ENCODE assay signal across 11 cellular contexts in the genomic region with DNA sequence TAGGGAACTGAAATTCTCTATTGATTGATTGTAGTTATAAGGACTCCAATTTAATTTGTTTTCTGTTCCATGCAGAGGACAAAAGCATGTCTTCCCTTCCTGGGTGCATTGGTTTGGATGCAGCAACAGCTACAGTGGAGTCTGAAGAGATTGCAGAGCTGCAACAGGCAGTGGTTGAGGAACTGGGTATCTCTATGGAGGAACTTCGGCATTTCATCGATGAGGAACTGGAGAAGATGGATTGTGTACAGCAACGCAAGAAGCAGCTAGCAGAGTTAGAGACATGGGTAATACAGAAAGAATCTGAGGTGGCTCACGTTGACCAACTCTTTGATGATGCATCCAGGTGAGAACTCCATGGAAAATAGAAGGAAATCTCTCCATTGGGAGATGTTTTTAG. TPM values are rescaled to one million over a fixed set of nuclear protein-coding genes. Genes with fewer than 3 reads are reported as not detected.
DNase-seq lines count a peak whose midpoint lies in the region; ATAC-seq and TF ChIP-seq lines count a peak whose summit lies in the region.
"Had no signal": no experiment of that assay in that cellular context is flagged by ENCODE, and none has a peak within 500 bp of the region (broad histone marks: within the 10 kb centered on the region; RNA-seq: fewer than 3 reads in every experiment).

No MANE protein-coding gene starts in this region.

- DNase-seq in activated CD4-positive, alpha-beta T cell treated with anti-CD3 and anti-CD28 coated beads, Interleukin-2, amount 10 ng/mL, durations not matched to agents 7 days and 5 days: no peak
- no peak for DNase-seq in activated CD4-positive, alpha-beta T cell treated with anti-CD3 and anti-CD28 coated beads, Interleukin-2, amount 50 U/mL, for 48 hours
- no peak for DNase-seq in activated naive CD8-positive, alpha-beta T cell treated with anti-CD3 and anti-CD28 coated beads for 36 hours
- no peak for DNase-seq in activated effector memory CD4-positive, alpha-beta T cell treated with Interleukin-2 at 50 U/mL for 16 hours
- DNase-seq in RKO (ENCODE audit: low spot score): no peak
- DNase-seq: dorsolateral prefrontal cortex had no signal

- H4K20me1 ChIP-seq in Loucy (ENCODE audit: insufficient read depth, low read length, poor library complexity, severe bottlenecking): peaks cover 5% of the 10 kb centered on the region

- peaks cover 51% of the 10 kb centered on the region for H3K36me3 Mint-ChIP-seq in activated CD4-positive, alpha-beta T cell treated with anti-CD3 and anti-CD28 coated beads, Interleukin-2, amount 10 ng/mL, durations not matched to agents 7 days and 5 days (ENCODE audit: low read depth)
- peaks cover 54% of the 10 kb centered on the region for H3K36me3 Mint-ChIP-seq in activated naive CD8-positive, alpha-beta T cell treated with anti-CD3 and anti-CD28 coated beads for 36 hours

- H2AFZ ChIP-seq in Loucy (ENCODE audit: low read length): no peak overlapping the region

- peak overlapping the region; percentile 88 for H3K9ac ChIP-seq in Loucy (ENCODE audit: low read depth, low read length, poor library complexity, severe bottlenecking)

- H3K27ac ChIP-seq in neutrophil: peak overlapping the region; percentile 93

- peak overlapping the region; percentile 82 for H3K4me2 ChIP-seq in Loucy (ENCODE audit: low read depth, low read length, poor library complexity, severe bottlenecking)

- H3K4me1 ChIP-seq in Loucy (ENCODE audit: insufficient read depth, low read length, poor library complexity, severe bottlenecking): peaks cover 12% of the 10 kb centered on the region
- peaks cover 19 to 25% of the 10 kb centered on the region in 2 experiments for H3K4me1 ChIP-seq in neutrophil (ENCODE audit: control insufficient read depth in 1 of 2, insufficient read depth in 1 of 2, low read depth in 1 of 2, low read length in 1 of 2)

- no peaks in the 10 kb centered on the region for H3F3A ChIP-seq in Loucy (ENCODE audit: low read depth)

- H3K4me1 Mint-ChIP-seq in activated CD4-positive, alpha-beta T cell treated with anti-CD3 and anti-CD28 coated beads, Interleukin-2, amount 10 ng/mL, durations not matched to agents 7 days and 5 days: peaks cover 27% of the 10 kb centered on the region
- peaks cover 22% of the 10 kb centered on the region for H3K4me1 Mint-ChIP-seq in activated naive CD8-positive, alpha-beta T cell treated with anti-CD3 and anti-CD28 coated beads for 36 hours

- TF ChIP-seq CTCF in Loucy (conservative IDR thresholded peaks at IDR 0.05; ENCODE audit: low read length) (no peak), neutrophil (IDR thresholded peaks at IDR 0.05) (no peak)

- CTCF ChIA-PET in activated CD4-positive, alpha-beta T cell treated with anti-CD3 and anti-CD28 coated beads, Interleukin-2, amount 10 ng/mL, durations not matched to agents 7 days and 5 days (lab: Charles Lee): interaction anchor here (0.9 to 1.0 kb wide), 2 partner anchors 20 to 367 kb away, joined by 3 read pairs; no protein-coding TSS in a partner anchor

- peaks cover 39% of the 10 kb centered on the region for H3K79me2 ChIP-seq in Loucy (ENCODE audit: insufficient read depth, low read length)

- H3K27me3 ChIP-seq in Loucy (ENCODE audit: insufficient read depth, low read length, poor library complexity, severe bottlenecking): no peaks in the 10 kb centered on the region
- no peaks in the 10 kb centered on the region for H3K27me3 ChIP-seq in neutrophil
- H3K27me3 ChIP-seq: dorsolateral prefrontal cortex had no signal

- ATAC-seq in HG03442 (IDR thresholded peaks at IDR 0.05; ENCODE audit: unreplicated experiment): no peak

- H3K9me3 ChIP-seq in Loucy (ENCODE audit: insufficient read depth, low read depth, low read length): no peaks in the 10 kb centered on the region
- H3K9me3 ChIP-seq in neutrophil: no peaks in the 10 kb centered on the region

- H3K36me3 ChIP-seq in Loucy (ENCODE audit: insufficient read depth, low read length) (peaks cover 19% of the 10 kb centered on the region), neutrophil (peaks cover 31% of the 10 kb centered on the region)

- H3K9me3 Mint-ChIP-seq in activated CD4-positive, alpha-beta T cell treated with anti-CD3 and anti-CD28 coated beads, Interleukin-2, amount 10 ng/mL, durations not matched to agents 7 days and 5 days: peaks cover 13% of the 10 kb centered on the region
- H3K9me3 Mint-ChIP-seq in activated naive CD8-positive, alpha-beta T cell treated with anti-CD3 and anti-CD28 coated beads for 36 hours: peaks cover 10% of the 10 kb centered on the region

- no peak overlapping the region for H3K27ac Mint-ChIP-seq in activated CD4-positive, alpha-beta T cell treated with anti-CD3 and anti-CD28 coated beads, Interleukin-2, amount 10 ng/mL, durations not matched to agents 7 days and 5 days
- no peak overlapping the region for H3K27ac Mint-ChIP-seq in activated naive CD8-positive, alpha-beta T cell treated with anti-CD3 and anti-CD28 coated beads for 36 hours

- H3K27me3 Mint-ChIP-seq in activated CD4-positive, alpha-beta T cell treated with anti-CD3 and anti-CD28 coated beads, Interleukin-2, amount 10 ng/mL, durations not matched to agents 7 days and 5 days: no peaks in the 10 kb centered on the region
- no peaks in the 10 kb centered on the region for H3K27me3 Mint-ChIP-seq in activated naive CD8-positive, alpha-beta T cell treated with anti-CD3 and anti-CD28 coated beads for 36 hours

- H3K4me3 ChIP-seq in Loucy (ENCODE audit: low read length, poor library complexity, severe bottlenecking) (peak overlapping the region; percentile 92), neutrophil (ENCODE audit: low read depth in 1 of 2, low read length in 1 of 2) (no peak overlapping the region)

- POLR2A ChIA-PET in activated CD4-positive, alpha-beta T cell treated with anti-CD3 and anti-CD28 coated beads, Interleukin-2, amount 10 ng/mL, durations not matched to agents 7 days and 5 days (lab: Charles Lee): no interaction called here

- H3K9me2 ChIP-seq in Loucy (replicated peaks; ENCODE audit: low read depth, low read length): no peaks in the 10 kb centered on the region

- H3K4me3 Mint-ChIP-seq in activated CD4-positive, alpha-beta T cell treated with anti-CD3 and anti-CD28 coated beads, Interleukin-2, amount 10 ng/mL, durations not matched to agents 7 days and 5 days: peak overlapping the region; percentile 97
- peak overlapping the region; percentile 98 for H3K4me3 Mint-ChIP-seq in activated naive CD8-positive, alpha-beta T cell treated with anti-CD3 and anti-CD28 coated beads for 36 hours

RNA-seq across cellular contexts. Expression of a gene that starts 1.5 kb away (rescaled TPM):
- 10 to 100 TPM; 51.1 to 58.1 TPM for total RNA-seq in activated CD4-positive, alpha-beta T cell treated with anti-CD3 and anti-CD28 coated beads, Interleukin-2, amount 10 ng/mL, durations not matched to agents 7 days and 5 days
- 10 to 100 TPM; 40.4 to 51.1 TPM for total RNA-seq in activated naive CD8-positive, alpha-beta T cell treated with anti-CD3 and anti-CD28 coated beads for 36 hours

RNA-seq across cellular contexts. Expression of a gene that starts 40.7 kb away (rescaled TPM):
- total RNA-seq in activated CD4-positive, alpha-beta T cell treated with anti-CD3 and anti-CD28 coated beads, Interleukin-2, amount 10 ng/mL, durations not matched to agents 7 days and 5 days: not detected
- not detected for total RNA-seq in activated naive CD8-positive, alpha-beta T cell treated with anti-CD3 and anti-CD28 coated beads for 36 hours
- total RNA-seq: dorsolateral prefrontal cortex, M059J, myocyte had no signal

RNA-seq across cellular contexts. Expression of a gene that starts 47.0 kb away (rescaled TPM):
- 100 to 1,000 TPM; 173 to 192 TPM for total RNA-seq in activated CD4-positive, alpha-beta T cell treated with anti-CD3 and anti-CD28 coated beads, Interleukin-2, amount 10 ng/mL, durations not matched to agents 7 days and 5 days
- 100 to 1,000 TPM; 160 to 166 TPM for total RNA-seq in activated naive CD8-positive, alpha-beta T cell treated with anti-CD3 and anti-CD28 coated beads for 36 hours

RNA-seq across cellular contexts. Expression of a gene that starts 51.2 kb away (rescaled TPM):
- total RNA-seq in activated CD4-positive, alpha-beta T cell treated with anti-CD3 and anti-CD28 coated beads, Interleukin-2, amount 10 ng/mL, durations not matched to agents 7 days and 5 days: 10 to 100 TPM; 38.6 to 40.5 TPM
- 10 to 100 TPM; 38.5 to 39.2 TPM for total RNA-seq in activated naive CD8-positive, alpha-beta T cell treated with anti-CD3 and anti-CD28 coated beads for 36 hours

RNA-seq across cellular contexts. Expression of a gene that starts 54.5 kb away (rescaled TPM):
- under 1 TPM in 1 of 2 experiments, not detected in 1; 0.10 TPM for total RNA-seq in activated CD4-positive, alpha-beta T cell treated with anti-CD3 and anti-CD28 coated beads, Interleukin-2, amount 10 ng/mL, durations not matched to agents 7 days and 5 days
- total RNA-seq in activated naive CD8-positive, alpha-beta T cell treated with anti-CD3 and anti-CD28 coated beads for 36 hours: not detected
- total RNA-seq: myocyte had no signal
